In genomic region chr1:59947047-59947938, GRCh38 we compare ENCODE assay signal across 10 cellular contexts. TPM values are rescaled to one million over a fixed set of nuclear protein-coding genes. Genes with fewer than 3 reads are reported as not detected.
DNase-seq lines count a peak whose midpoint lies in the region; ATAC-seq and TF ChIP-seq lines count a peak whose summit lies in the region.
"Had no signal": no experiment of that assay in that cellular context is flagged by ENCODE, and none has a peak within 500 bp of the region (broad histone marks: within the 10 kb centered on the region; RNA-seq: fewer than 3 reads in every experiment).

No MANE protein-coding gene starts in this region.

- no peaks in the 10 kb centered on the region for H3K4me1 ChIP-seq in lower lobe of right lung
- H3K4me1 ChIP-seq: SJSA1 had no signal

- H3K4me3 ChIP-seq in dorsolateral prefrontal cortex (peak overlapping the region in 9 of 59 donors; percentile 8 to 44 (median 16)), lower lobe of right lung (no peak overlapping the region)
- H3K4me3 ChIP-seq: SJSA1 had no signal

- no peaks in the 10 kb centered on the region for H3K9me3 ChIP-seq in lower lobe of right lung
- H3K9me3 ChIP-seq: SJSA1 had no signal

- peak; percentile 96 for ATAC-seq in GM18868 (IDR thresholded peaks at IDR 0.05; ENCODE audit: unreplicated experiment)
- peak; percentile 82 for ATAC-seq in HG03060 (IDR thresholded peaks at IDR 0.05; ENCODE audit: low read depth, unreplicated experiment)
- ATAC-seq in WTC11, result peak; percentile 97
- ATAC-seq in lower lobe of right lung, result peak; percentile 91 to 92
- ATAC-seq in stimulated activated memory B cell treated with anti-CD40 and anti-IgM and Interleukin-4, amounts not matched to agents 10 μg/mL and 1 μg/mL and 100 μg/mL, for 72 hours, result peak; percentile 78

- no peaks in the 10 kb centered on the region for H3K36me3 Mint-ChIP-seq in WTC11
- H3K36me3 Mint-ChIP-seq in stimulated activated memory B cell treated with anti-CD40 and anti-IgM and Interleukin-4, amounts not matched to agents 10 μg/mL and 1 μg/mL and 100 μg/mL, for 72 hours, result no peaks in the 10 kb centered on the region

- intact Hi-C loops in dorsolateral prefrontal cortex (cut with DNase I) (loop anchor here (1.0 to 10.0 kb wide), 5 partner anchors 44 to 182 kb away; no protein-coding TSS in a partner anchor), lower lobe of right lung (cut with DNase I) (no loop called here)

- peak; percentile 54 for DNase-seq in NCI-H2171 (lab: John Stamatoyannopoulos, UW)
- peak; percentile 58 for DNase-seq in WTC11 (ENCODE audit: low spot score)
- peak; percentile 41 to 75 (median 63) for DNase-seq in dorsolateral prefrontal cortex
- DNase-seq in lower lobe of right lung, result peak; percentile 51

- H3K27me3 Mint-ChIP-seq in WTC11 (ENCODE audit: low read depth), result no peaks in the 10 kb centered on the region
- H3K27me3 Mint-ChIP-seq in stimulated activated memory B cell treated with anti-CD40 and anti-IgM and Interleukin-4, amounts not matched to agents 10 μg/mL and 1 μg/mL and 100 μg/mL, for 72 hours, result peaks cover 14% of the 10 kb centered on the region

- no peaks in the 10 kb centered on the region for H3K9me3 Mint-ChIP-seq in WTC11
- H3K9me3 Mint-ChIP-seq in stimulated activated memory B cell treated with anti-CD40 and anti-IgM and Interleukin-4, amounts not matched to agents 10 μg/mL and 1 μg/mL and 100 μg/mL, for 72 hours, result no peaks in the 10 kb centered on the region
- H3K9me3 Mint-ChIP-seq: stimulated activated naive CD8-positive, alpha-beta T cell treated with anti-CD3 and anti-CD28 coated beads, Interleukin-15, Interleukin-2, amounts not matched to agents 100 ng/mL and 50 ng/mL, for 24 hours had no signal

- H3K4me3 Mint-ChIP-seq in WTC11, result no peak overlapping the region
- no peak overlapping the region for H3K4me3 Mint-ChIP-seq in stimulated activated memory B cell treated with anti-CD40 and anti-IgM and Interleukin-4, amounts not matched to agents 10 μg/mL and 1 μg/mL and 100 μg/mL, for 72 hours
- H3K4me3 Mint-ChIP-seq: stimulated activated naive CD8-positive, alpha-beta T cell treated with anti-CD3 and anti-CD28 coated beads, Interleukin-15, Interleukin-2, amounts not matched to agents 100 ng/mL and 50 ng/mL, for 24 hours had no signal

- H3K4me1 Mint-ChIP-seq in WTC11, result no peaks in the 10 kb centered on the region
- no peaks in the 10 kb centered on the region for H3K4me1 Mint-ChIP-seq in stimulated activated memory B cell treated with anti-CD40 and anti-IgM and Interleukin-4, amounts not matched to agents 10 μg/mL and 1 μg/mL and 100 μg/mL, for 72 hours

- H3K27ac Mint-ChIP-seq in WTC11, result no peak overlapping the region
- no peak overlapping the region for H3K27ac Mint-ChIP-seq in stimulated activated memory B cell treated with anti-CD40 and anti-IgM and Interleukin-4, amounts not matched to agents 10 μg/mL and 1 μg/mL and 100 μg/mL, for 72 hours
- H3K27ac Mint-ChIP-seq: stimulated activated naive CD8-positive, alpha-beta T cell treated with anti-CD3 and anti-CD28 coated beads, Interleukin-15, Interleukin-2, amounts not matched to agents 100 ng/mL and 50 ng/mL, for 24 hours had no signal

- no peak overlapping the region for H3K27ac ChIP-seq in C4-2B
- peak overlapping the region in 2 of 59 donors; percentile 10 to 61 for H3K27ac ChIP-seq in dorsolateral prefrontal cortex
- H3K27ac ChIP-seq in lower lobe of right lung, result no peak overlapping the region
- H3K27ac ChIP-seq: SJSA1 had no signal

- peak; percentile 96 for TF ChIP-seq CTCF in C4-2B (conservative IDR thresholded peaks at IDR 0.05)
- peak; percentile 87 for TF ChIP-seq CTCF in WTC11 (IDR thresholded peaks at IDR 0.05)
- TF ChIP-seq CTCF in dorsolateral prefrontal cortex (IDR thresholded peaks at IDR 0.05 in 54 of 56, conservative IDR thresholded peaks at IDR 0.05 in 2 of 56; ENCODE audit: low read depth in 1 of 56, partially characterized antibody in 56 of 56), result peak; percentile 65 to 98 (median 95)
- TF ChIP-seq CTCF in lower lobe of right lung (IDR thresholded peaks at IDR 0.05), result peak; percentile 92

- H3K36me3 ChIP-seq in lower lobe of right lung, result no peaks in the 10 kb centered on the region
- H3K36me3 ChIP-seq: SJSA1 had no signal

- H3K27me3 ChIP-seq in dorsolateral prefrontal cortex (no peaks in the 10 kb centered on the region), lower lobe of right lung (ENCODE audit: low read depth) (no peaks in the 10 kb centered on the region)

- CTCF ChIA-PET in WTC11 (lab: Charles Lee), result interaction anchor here (0.6 to 6.0 kb wide), 33 partner anchors 10 to 817 kb away, joined by 3 to 156 read pairs (median 6); partner anchors contain the start of genes CYP2J2 and HOOK1

- POLR2A ChIA-PET in WTC11 (lab: Charles Lee), result interaction anchor here (1.0 kb wide), 1 partner anchor 68 kb away, joined by 7 read pairs; no protein-coding TSS in a partner anchor

TF ChIP-seq in WTC11, 78 proteins besides CTCF, POLR2A, EP300 and RAD21 (continues in another document):
- TF ChIP-seq CREB1 (CRISPR knock-in tag; IDR thresholded peaks at IDR 0.05) (no peak), SOX15 (CRISPR knock-in tag; IDR thresholded peaks at IDR 0.05) (no peak), PRRX2 (CRISPR knock-in tag; IDR thresholded peaks at IDR 0.05) (no peak), SP1 (CRISPR knock-in tag; conservative IDR thresholded peaks at IDR 0.05) (no peak), FOXP1 (CRISPR knock-in tag; IDR thresholded peaks at IDR 0.05; ENCODE audit: borderline replicate concordance) (no peak), ESRRA (CRISPR knock-in tag; IDR thresholded peaks at IDR 0.05; ENCODE audit: borderline replicate concordance) (no peak), IRF2 (CRISPR knock-in tag; IDR thresholded peaks at IDR 0.05; ENCODE audit: borderline replicate concordance, low read depth) (no peak), GRHL2 (CRISPR knock-in tag; IDR thresholded peaks at IDR 0.05; ENCODE audit: insufficient replicate concordance, severe bottlenecking) (no peak), ETV6 (CRISPR knock-in tag; IDR thresholded peaks at IDR 0.05) (no peak), ZNF121 (CRISPR knock-in tag; IDR thresholded peaks at IDR 0.05) (no peak), FOXJ3 (CRISPR knock-in tag; IDR thresholded peaks at IDR 0.05; ENCODE audit: borderline replicate concordance) (no peak), TP53 (CRISPR knock-in tag; IDR thresholded peaks at IDR 0.05) (no peak), ARID4B (CRISPR knock-in tag; IDR thresholded peaks at IDR 0.05; ENCODE audit: borderline replicate concordance) (no peak), RORB (CRISPR knock-in tag; IDR thresholded peaks at IDR 0.05) (no peak)
- TF ChIP-seq, protein P1, sequence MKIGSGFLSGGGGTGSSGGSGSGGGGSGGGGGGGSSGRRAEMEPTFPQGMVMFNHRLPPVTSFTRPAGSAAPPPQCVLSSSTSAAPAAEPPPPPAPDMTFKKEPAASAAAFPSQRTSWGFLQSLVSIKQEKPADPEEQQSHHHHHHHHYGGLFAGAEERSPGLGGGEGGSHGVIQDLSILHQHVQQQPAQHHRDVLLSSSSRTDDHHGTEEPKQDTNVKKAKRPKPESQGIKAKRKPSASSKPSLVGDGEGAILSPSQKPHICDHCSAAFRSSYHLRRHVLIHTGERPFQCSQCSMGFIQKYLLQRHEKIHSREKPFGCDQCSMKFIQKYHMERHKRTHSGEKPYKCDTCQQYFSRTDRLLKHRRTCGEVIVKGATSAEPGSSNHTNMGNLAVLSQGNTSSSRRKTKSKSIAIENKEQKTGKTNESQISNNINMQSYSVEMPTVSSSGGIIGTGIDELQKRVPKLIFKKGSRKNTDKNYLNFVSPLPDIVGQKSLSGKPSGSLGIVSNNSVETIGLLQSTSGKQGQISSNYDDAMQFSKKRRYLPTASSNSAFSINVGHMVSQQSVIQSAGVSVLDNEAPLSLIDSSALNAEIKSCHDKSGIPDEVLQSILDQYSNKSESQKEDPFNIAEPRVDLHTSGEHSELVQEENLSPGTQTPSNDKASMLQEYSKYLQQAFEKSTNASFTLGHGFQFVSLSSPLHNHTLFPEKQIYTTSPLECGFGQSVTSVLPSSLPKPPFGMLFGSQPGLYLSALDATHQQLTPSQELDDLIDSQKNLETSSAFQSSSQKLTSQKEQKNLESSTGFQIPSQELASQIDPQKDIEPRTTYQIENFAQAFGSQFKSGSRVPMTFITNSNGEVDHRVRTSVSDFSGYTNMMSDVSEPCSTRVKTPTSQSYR (CRISPR knock-in tag; IDR thresholded peaks at IDR 0.05), result no peak

RNA-seq across cellular contexts. Expression of gene CYP2J2, which starts 20.7 kb away (rescaled TPM):
- total RNA-seq in WTC11 (2021) (0.46 to 0.96 TPM (median 0.92 TPM) in 3 replicates), dorsolateral prefrontal cortex (10 to 100 TPM; 11.0 to 52.5 (median 23.8) TPM), lower lobe of right lung (2.7 TPM)
- total RNA-seq: SJSA1 had no signal
